In the genomic region with DNA sequence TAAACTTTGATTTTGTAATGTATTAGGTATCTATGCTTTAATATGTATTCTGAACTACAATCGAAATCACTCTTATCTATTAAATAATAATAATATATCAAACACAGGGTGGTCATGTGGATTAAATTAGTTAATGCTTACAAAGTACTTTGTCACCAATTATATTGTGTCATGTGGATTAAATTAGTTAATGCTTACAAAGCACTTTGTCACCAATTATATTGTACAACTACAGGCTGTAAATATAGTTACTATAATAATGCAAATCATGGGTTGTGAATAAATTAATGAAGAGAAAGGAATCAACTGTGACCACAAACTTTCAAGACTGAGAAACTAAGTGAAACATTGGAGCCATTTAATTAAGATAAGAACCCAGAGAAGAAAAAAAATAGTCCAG, we compare ENCODE assay signal across 36 cellular contexts.
"Had no signal": no experiment of that assay in that cellular context is flagged by ENCODE, and none has a peak within 500 bp of the region (broad histone marks: within the 10 kb centered on the region; RNA-seq: fewer than 3 reads in every experiment).

No MANE protein-coding gene starts in this region.

- H3K27ac Mint-ChIP-seq: activated B cell treated with CpG ODN at 0.5 μM for 24 hours; activated CD4-positive, alpha-beta memory T cell treated with anti-CD3 and anti-CD28 coated beads for 36 hours; activated CD4-positive, alpha-beta T cell treated with anti-CD3 and anti-CD28 coated beads, Interleukin-2, amount 10 ng/mL, durations not matched to agents 24 days and 14 days; activated CD8-positive, alpha-beta T cell treated with anti-CD3 and anti-CD28 coated beads for 36 hours; activated naive CD4-positive, alpha-beta T cell treated with anti-CD3 and anti-CD28 coated beads, Interleukin-2, amount 10 ng/mL, durations not matched to agents 7 days and 5 days; activated naive CD4-positive, alpha-beta T cell treated with anti-CD3 and anti-CD28 coated beads, Interleukin-2, amount 50 U/mL, for 24 hours; activated naive CD8-positive, alpha-beta T cell; activated naive CD8-positive, alpha-beta T cell treated with anti-CD3 and anti-CD28 coated beads, Interleukin-2, amount 10 ng/mL, durations not matched to agents 7 days and 5 days; activated naive CD8-positive, alpha-beta T cell treated with anti-CD3 and anti-CD28 coated beads, Interleukin-2, amount 50 U/mL, for 24 hours; activated T-cell treated with anti-CD3 and anti-CD28 coated beads, Interleukin-2, amount 50 U/mL, for 72 hours; activated T-helper 1 cell treated with anti-CD3 and anti-CD28 coated beads, Interleukin-12 subunit alpha, Interleukin-12 subunit beta, Interleukin-2, Interleukin-4 antibody, amounts not matched to agents 30 ng/mL and 10 ng/mL and 1 ng/mL, durations not matched to agents 14 hours and 24 hours and 36 hours; activated T-helper 2 cell treated with anti-CD3 and anti-CD28 coated beads, Interferon-gamma antibody, Interleukin-2, Interleukin-4, amounts not matched to agents 10 μg/mL and 5 μg/mL and 100 μg/mL, durations not matched to agents 14 hours and 24 hours and 36 hours; T-helper 1 cell treated with Interleukin-12 subunit alpha and Interleukin-12 subunit beta and Interleukin-4 antibody, amounts not matched to agents 30 μg/mL and 1 μg/mL, for 36 hours; T-helper 2 cell treated with Interferon-gamma antibody and Interleukin-4, amounts not matched to agents 5 μg/mL and 100 μg/mL, for 36 hours had no signal

- H3K4me1 ChIP-seq: body of pancreas, breast epithelium had no signal

- H3K27me3 ChIP-seq: body of pancreas, brain microvascular endothelial cell, breast epithelium had no signal

- H3K4me3 ChIP-seq: body of pancreas, breast epithelium had no signal

- H3K4me1 Mint-ChIP-seq: activated B cell treated with CpG ODN at 0.5 μM for 24 hours; activated CD4-positive, alpha-beta T cell treated with anti-CD3 and anti-CD28 coated beads, Interleukin-2, amount 10 ng/mL, durations not matched to agents 24 days and 14 days; activated naive CD4-positive, alpha-beta T cell treated with anti-CD3 and anti-CD28 coated beads, Interleukin-2, amount 10 ng/mL, durations not matched to agents 7 days and 5 days; activated naive CD4-positive, alpha-beta T cell treated with anti-CD3 and anti-CD28 coated beads, Interleukin-2, amount 50 U/mL, for 24 hours; activated naive CD8-positive, alpha-beta T cell treated with anti-CD3 and anti-CD28 coated beads, Interleukin-2, amount 10 ng/mL, durations not matched to agents 7 days and 5 days; activated naive CD8-positive, alpha-beta T cell treated with anti-CD3 and anti-CD28 coated beads, Interleukin-2, amount 50 U/mL, for 24 hours had no signal

- H3K36me3 ChIP-seq: brain microvascular endothelial cell, breast epithelium, WERI-Rb-1 had no signal

- H3K36me3 Mint-ChIP-seq: activated CD4-positive, alpha-beta memory T cell treated with anti-CD3 and anti-CD28 coated beads for 36 hours; activated naive CD4-positive, alpha-beta T cell treated with anti-CD3 and anti-CD28 coated beads, Interleukin-2, amount 10 ng/mL, durations not matched to agents 7 days and 5 days; activated naive CD4-positive, alpha-beta T cell treated with anti-CD3 and anti-CD28 coated beads, Interleukin-2, amount 50 U/mL, for 24 hours; activated naive CD8-positive, alpha-beta T cell; activated naive CD8-positive, alpha-beta T cell treated with anti-CD3 and anti-CD28 coated beads, Interleukin-2, amount 10 ng/mL, durations not matched to agents 7 days and 5 days had no signal

- FAIRE-seq: astrocyte, TTC549 had no signal

- H3K27ac ChIP-seq: body of pancreas, brain microvascular endothelial cell, breast epithelium, WERI-Rb-1 had no signal

- ATAC-seq: activated CD8-positive, alpha-beta T cell treated with anti-CD3 and anti-CD28 coated beads for 36 hours; activated naive CD8-positive, alpha-beta T cell treated with anti-CD3 and anti-CD28 coated beads, Interleukin-2, amount 50 U/mL, for 24 hours; activated T-cell treated with anti-CD3 and anti-CD28 coated beads, Interleukin-2, amount 50 U/mL, for 4 hours; activated T-cell treated with anti-CD3 and anti-CD28 coated beads, Interleukin-2, amount 50 U/mL, for 72 hours; body of pancreas had no signal

- H3K9me3 ChIP-seq: body of pancreas, breast epithelium had no signal

- H3K27me3 Mint-ChIP-seq: activated B cell treated with CpG ODN at 0.5 μM for 24 hours; activated CD4-positive, alpha-beta memory T cell treated with anti-CD3 and anti-CD28 coated beads for 36 hours; activated CD4-positive, alpha-beta T cell treated with anti-CD3 and anti-CD28 coated beads, Interleukin-2, amount 10 ng/mL, durations not matched to agents 24 days and 14 days; activated CD8-positive, alpha-beta T cell treated with anti-CD3 and anti-CD28 coated beads for 36 hours; activated naive CD4-positive, alpha-beta T cell treated with anti-CD3 and anti-CD28 coated beads, Interleukin-2, amount 10 ng/mL, durations not matched to agents 7 days and 5 days; activated naive CD4-positive, alpha-beta T cell treated with anti-CD3 and anti-CD28 coated beads, Interleukin-2, amount 50 U/mL, for 24 hours; activated naive CD8-positive, alpha-beta T cell; activated naive CD8-positive, alpha-beta T cell treated with anti-CD3 and anti-CD28 coated beads, Interleukin-2, amount 10 ng/mL, durations not matched to agents 7 days and 5 days; activated naive CD8-positive, alpha-beta T cell treated with anti-CD3 and anti-CD28 coated beads, Interleukin-2, amount 50 U/mL, for 24 hours had no signal

- H3K4me3 Mint-ChIP-seq: activated B cell treated with CpG ODN at 0.5 μM for 24 hours; activated CD4-positive, alpha-beta memory T cell treated with anti-CD3 and anti-CD28 coated beads for 36 hours; activated CD4-positive, alpha-beta T cell treated with anti-CD3 and anti-CD28 coated beads, Interleukin-2, amount 10 ng/mL, durations not matched to agents 24 days and 14 days; activated CD8-positive, alpha-beta T cell treated with anti-CD3 and anti-CD28 coated beads for 36 hours; activated naive CD4-positive, alpha-beta T cell treated with anti-CD3 and anti-CD28 coated beads, Interleukin-2, amount 10 ng/mL, durations not matched to agents 7 days and 5 days; activated naive CD4-positive, alpha-beta T cell treated with anti-CD3 and anti-CD28 coated beads, Interleukin-2, amount 50 U/mL, for 24 hours; activated naive CD8-positive, alpha-beta T cell; activated naive CD8-positive, alpha-beta T cell treated with anti-CD3 and anti-CD28 coated beads, Interleukin-2, amount 10 ng/mL, durations not matched to agents 7 days and 5 days; activated naive CD8-positive, alpha-beta T cell treated with anti-CD3 and anti-CD28 coated beads, Interleukin-2, amount 50 U/mL, for 24 hours; activated T-cell treated with anti-CD3 and anti-CD28 coated beads, Interleukin-2, amount 50 U/mL, for 4 hours; activated T-cell treated with anti-CD3 and anti-CD28 coated beads, Interleukin-2, amount 50 U/mL, for 72 hours; activated T-helper 1 cell treated with anti-CD3 and anti-CD28 coated beads, Interleukin-12 subunit alpha, Interleukin-12 subunit beta, Interleukin-2, Interleukin-4 antibody, amounts not matched to agents 30 ng/mL and 10 ng/mL and 1 ng/mL, durations not matched to agents 14 hours and 24 hours and 36 hours; T-helper 1 cell treated with Interleukin-12 subunit alpha and Interleukin-12 subunit beta and Interleukin-4 antibody, amounts not matched to agents 30 μg/mL and 1 μg/mL, for 36 hours; T-helper 2 cell treated with Interferon-gamma antibody and Interleukin-4, amounts not matched to agents 5 μg/mL and 100 μg/mL, for 36 hours had no signal

- DNase-seq: activated B cell treated with CpG ODN at 0.5 μM for 24 hours; activated CD4-positive, alpha-beta memory T cell treated with anti-CD3 and anti-CD28 coated beads for 36 hours; activated CD4-positive, alpha-beta T cell treated with anti-CD3 and anti-CD28 coated beads for 4 hours; activated CD4-positive, alpha-beta T cell treated with anti-CD3 and anti-CD28 coated beads, Interleukin-2, amount 10 ng/mL, durations not matched to agents 24 days and 14 days; activated CD4-positive, alpha-beta T cell treated with anti-CD3 and anti-CD28 coated beads, Interleukin-2, amount 50 U/mL, for 1 hour; activated CD4-positive, alpha-beta T cell treated with anti-CD3 and anti-CD28 coated beads, Interleukin-2, amount 50 U/mL, for 4 hours; activated CD4-positive, CD25-positive, alpha-beta regulatory T cell treated with anti-CD3 and anti-CD28 coated beads, Interleukin-2, amount 50 U/mL, for 72 hours; activated CD8-positive, alpha-beta memory T cell treated with anti-CD3 and anti-CD28 coated beads, Interleukin-2, amount 50 U/mL, for 4 hours; activated CD8-positive, alpha-beta T cell treated with anti-CD3 and anti-CD28 coated beads for 36 hours; activated effector memory CD4-positive, alpha-beta T cell treated with Interleukin-2 at 50 U/mL for 16 hours; activated gamma-delta T cell; activated naive CD4-positive, alpha-beta T cell treated with anti-CD3 and anti-CD28 coated beads, Interleukin-2, amount 10 ng/mL, durations not matched to agents 7 days and 5 days; activated naive CD4-positive, alpha-beta T cell treated with Interleukin-2 at 50 U/mL for 16 hours; activated naive CD8-positive, alpha-beta T cell treated with anti-CD3 and anti-CD28 coated beads, Interleukin-2, amount 10 ng/mL, durations not matched to agents 7 days and 5 days; activated naive CD8-positive, alpha-beta T cell treated with anti-CD3 and anti-CD28 coated beads, Interleukin-2, amount 50 U/mL, for 24 hours; activated T-cell treated with anti-CD3 and anti-CD28 coated beads for 4 hours; activated T-cell treated with anti-CD3 and anti-CD28 coated beads, Interleukin-2, amount 50 U/mL, for 1 hour; activated T-cell treated with anti-CD3 and anti-CD28 coated beads, Interleukin-2, amount 50 U/mL, for 4 hours; activated T-cell treated with anti-CD3 and anti-CD28 coated beads, Interleukin-2, amount 50 U/mL, for 72 hours; aorta; body of pancreas; brain microvascular endothelial cell; central memory CD4-positive, alpha-beta T cell; T-helper 1 cell; T-helper 2 cell; T-helper 9 cell; WERI-Rb-1 had no signal
